Comparison of ENCODE assay signal across 13 cellular contexts in genomic region chr14:26594756-26595545, GRCh38. TPM values are rescaled to one million over a fixed set of nuclear protein-coding genes. Genes with fewer than 3 reads are reported as not detected.
DNase-seq lines count a peak whose midpoint lies in the region; TF ChIP-seq lines count a peak whose summit lies in the region.
"Had no signal": no experiment of that assay in that cellular context is flagged by ENCODE, and none has a peak within 500 bp of the region (broad histone marks: within the 10 kb centered on the region; RNA-seq: fewer than 3 reads in every experiment).

No MANE protein-coding gene starts in this region.

- H3K27me3 ChIP-seq in fibroblast of lung (ENCODE audit: control insufficient read depth, insufficient read depth, low read length) (no peaks in the 10 kb centered on the region), neuron (ENCODE audit: insufficient read depth, low read length) (no peaks in the 10 kb centered on the region), colonic mucosa (no peaks in the 10 kb centered on the region), tibial nerve (no peaks in the 10 kb centered on the region)
- H3K27me3 ChIP-seq: MG63 had no signal

- 67 to 68% methylated on average over 2 of the region's 2 CpGs for WGBS in tibial nerve, 2 donors

- H3K36me3 ChIP-seq in fibroblast of lung (ENCODE audit: control insufficient read depth, insufficient read depth, low read length) (no peaks in the 10 kb centered on the region), neuron (ENCODE audit: insufficient read depth, low read length) (no peaks in the 10 kb centered on the region), colonic mucosa (no peaks in the 10 kb centered on the region), tibial nerve (no peaks in the 10 kb centered on the region)
- H3K36me3 ChIP-seq: MG63, upper lobe of right lung had no signal

- in situ Hi-C loops in ACHN (cut with HindIII; ENCODE audit: low pct_ligation_motif_present, low pct_unique_long_range_greater_than_20kb, low sequenced_read_pairs), result no loop called here

- H4K20me1 ChIP-seq in fibroblast of lung (ENCODE audit: control insufficient read depth, extremely low read depth, insufficient read depth, low read length), result no peaks in the 10 kb centered on the region

- peak overlapping the region; percentile 27 for H3K4me2 ChIP-seq in fibroblast of lung (ENCODE audit: extremely low read depth, insufficient read depth, low read length)

- H3K79me2 ChIP-seq in fibroblast of lung (ENCODE audit: control insufficient read depth, insufficient read depth, low read length), result no peaks in the 10 kb centered on the region

- no peak for TF ChIP-seq EP300 in tibial nerve (IDR thresholded peaks at IDR 0.05)

- H3K4me3 ChIP-seq in fibroblast of lung (replicated peaks in 1 of 4; ENCODE audit: control extremely low read depth in 1 of 4, insufficient read depth in 1 of 4, low read depth in 3 of 4, low read length in 4 of 4) (peak overlapping the region in 3 of 4 experiments; percentile 72 to 88 (median 80)), neuron (ENCODE audit: low read length) (peak overlapping the region; percentile 96), colonic mucosa (no peak overlapping the region), tibial nerve (peak overlapping the region in 2 of 4 donors; percentile 54 to 68)
- H3K4me3 ChIP-seq: MG63, upper lobe of right lung had no signal

- H3K9me3 ChIP-seq in fibroblast of lung (ENCODE audit: control insufficient read depth, insufficient read depth, low read depth, low read length) (no peaks in the 10 kb centered on the region), neuron (ENCODE audit: low read length) (no peaks in the 10 kb centered on the region), colonic mucosa (no peaks in the 10 kb centered on the region), tibial nerve (no peaks in the 10 kb centered on the region)
- H3K9me3 ChIP-seq: MG63, upper lobe of right lung had no signal

- DNase-seq in DMS79 treated with DMSO at 0.1 percent for 48 hours (lab: John Stamatoyannopoulos, UW) (peak; percentile 99), NCI-H345 (lab: John Stamatoyannopoulos, UW) (peak; percentile 20), fibroblast of lung (ENCODE audit: low read depth in 2 of 2) (no peak), ACHN (no peak), colonic mucosa (no peak), tibial nerve (ENCODE audit: low spot score in 2 of 2) (no peak), GM19240 (ENCODE audit: insufficient read length, low spot score) (no peak)
- DNase-seq: activated CD8-positive, alpha-beta memory T cell treated with anti-CD3 and anti-CD28 coated beads, Interleukin-2, amount 50 U/mL, for 48 hours; activated naive CD4-positive, alpha-beta T cell treated with anti-CD3 and anti-CD28 coated beads, Interleukin-2, amount 50 U/mL, for 16 hours; MG63; posterior cingulate gyrus; upper lobe of right lung had no signal

- intact Hi-C loops in colonic mucosa (cut with DNase I), result no loop called here

- no peak overlapping the region for H3K27ac ChIP-seq in fibroblast of lung (ENCODE audit: insufficient read depth, low read length)
- no peak overlapping the region for H3K27ac ChIP-seq in colonic mucosa
- peak overlapping the region in 2 of 4 donors; percentile 94 for H3K27ac ChIP-seq in tibial nerve
- H3K27ac ChIP-seq: upper lobe of right lung had no signal

- TF ChIP-seq POLR2A in tibial nerve (IDR thresholded peaks at IDR 0.05), result no peak

- no peak overlapping the region for H3K9ac ChIP-seq in fibroblast of lung (ENCODE audit: insufficient read depth, low read length)
- H3K9ac ChIP-seq in colonic mucosa (ENCODE audit: low read depth in 2 of 2, low read length in 2 of 2), result no peak overlapping the region

- TF ChIP-seq CTCF in fibroblast of lung (conservative IDR thresholded peaks at IDR 0.05 in 1 of 2, IDR thresholded peaks at IDR 0.05 in 1 of 2; ENCODE audit: low read depth in 1 of 2, low read length in 2 of 2), result no peak
- TF ChIP-seq CTCF in colonic mucosa (IDR thresholded peaks at IDR 0.05), result no peak
- no peak for TF ChIP-seq CTCF in tibial nerve (IDR thresholded peaks at IDR 0.05)

- no peak overlapping the region for H2AFZ ChIP-seq in fibroblast of lung (ENCODE audit: low read length)
- no peak overlapping the region for H2AFZ ChIP-seq in neuron (ENCODE audit: low read depth, low read length)

- H3K4me1 ChIP-seq in fibroblast of lung (ENCODE audit: control insufficient read depth, extremely low read depth, insufficient read depth, low read length) (peaks cover 2% of the 10 kb centered on the region), neuron (ENCODE audit: insufficient read depth, low read length) (peaks cover 34% of the 10 kb centered on the region), colonic mucosa (no peaks in the 10 kb centered on the region), tibial nerve (peaks cover 0 to 40% (median 0%) of the 10 kb centered on the region in 4 donors)
- H3K4me1 ChIP-seq: upper lobe of right lung had no signal

RNA-seq across cellular contexts. Expression of gene NOVA1, which starts 2.9 kb away (rescaled TPM):
- total RNA-seq in fibroblast of lung, result 3.6 and 5.1 TPM in 2 replicates
- 2.2 and 8.5 TPM in 2 replicates for polyA plus RNA-seq in fibroblast of lung
- polyA plus RNA-seq in fibroblast of lung (2012), result 1.9 and 11.3 TPM in 2 replicates
- 2.0 and 6.6 TPM in 2 replicates for polyA minus RNA-seq in fibroblast of lung (ENCODE audit: low replicate concordance)
- 1 to 10 TPM; 3.6 to 3.7 TPM for total RNA-seq in colonic mucosa
- total RNA-seq in tibial nerve, result 10 to 100 TPM; 25.1 to 59.7 (median 40.9) TPM

Comparison
In these comparisons a context has a peak if more than half of its experiments do, and no peak if none do; other contexts are left out.
1. DNase-seq: peak in DMS79 treated with DMSO at 0.1 percent for 48 hours (single experiment) and NCI-H345 (single experiment); none in fibroblast of lung (0 of 2), ACHN (single experiment), colonic mucosa (single experiment), tibial nerve (0 of 2) and GM19240 (single experiment).